ENCODE assay signal across 1 cellular context in the genomic region with DNA sequence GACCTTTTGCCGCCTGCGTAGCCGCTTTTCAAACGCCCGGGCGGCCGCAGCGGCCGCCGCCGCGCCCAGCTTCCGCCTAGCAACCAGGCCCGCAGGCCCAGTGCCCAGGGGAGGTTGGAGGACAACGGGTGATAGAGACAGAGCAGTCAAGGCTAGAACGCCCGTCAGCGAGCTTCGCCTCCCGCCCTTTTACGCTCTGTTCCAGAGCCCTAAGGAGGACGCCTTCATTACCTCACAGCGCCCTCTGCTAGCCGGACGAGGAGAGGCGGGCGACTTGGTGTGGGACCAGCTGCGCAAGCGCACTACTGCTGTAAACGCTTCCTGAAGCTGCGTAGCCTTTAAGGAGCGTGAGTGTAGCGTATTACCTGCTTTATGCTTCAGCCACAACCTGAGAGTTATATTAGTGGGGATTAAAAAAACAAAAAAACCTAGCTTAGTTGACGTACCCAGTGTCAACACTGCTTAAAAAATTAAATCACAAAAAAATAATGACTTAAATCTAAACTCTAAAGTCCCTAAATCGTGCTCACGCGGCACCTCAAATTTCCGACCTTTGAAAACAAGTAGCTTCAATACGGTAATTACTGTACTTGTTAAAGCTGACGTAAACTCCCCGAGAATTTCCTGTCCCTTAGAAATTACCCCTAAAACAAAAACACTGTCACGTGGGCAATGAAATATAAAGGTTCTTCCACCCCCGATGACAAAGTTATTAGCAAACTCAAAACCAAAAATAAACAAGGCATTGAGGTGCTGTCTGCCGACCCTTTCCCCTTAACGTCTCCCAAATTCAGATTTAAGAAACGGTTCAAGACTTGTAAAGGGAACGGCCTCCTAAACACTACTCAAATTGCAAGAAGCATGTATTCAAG.
A peak's percentile ranks its signal among the peaks of the same experiment; 100 is the strongest.
TF ChIP-seq lines count a peak whose summit lies in the region.

A gene (minus strand): TSS at position 126 of the 872 bp plus-strand sequence. CDS start 405 bp downstream, outside the sequence.

TF ChIP-seq in K562, 482 proteins besides CTCF, POLR2A, EP300 and RAD21 (continued from another document):
- TF ChIP-seq, protein P1, sequence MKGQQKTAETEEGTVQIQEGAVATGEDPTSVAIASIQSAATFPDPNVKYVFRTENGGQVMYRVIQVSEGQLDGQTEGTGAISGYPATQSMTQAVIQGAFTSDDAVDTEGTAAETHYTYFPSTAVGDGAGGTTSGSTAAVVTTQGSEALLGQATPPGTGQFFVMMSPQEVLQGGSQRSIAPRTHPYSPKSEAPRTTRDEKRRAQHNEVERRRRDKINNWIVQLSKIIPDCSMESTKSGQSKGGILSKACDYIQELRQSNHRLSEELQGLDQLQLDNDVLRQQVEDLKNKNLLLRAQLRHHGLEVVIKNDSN (CRISPR knock-in tag; IDR thresholded peaks at IDR 0.05): peak; percentile 74
- TF ChIP-seq ASH1L (IDR thresholded peaks at IDR 0.05; ENCODE audit: borderline replicate concordance, low read depth, partially characterized antibody) (peak; percentile 33), NBN (IDR thresholded peaks at IDR 0.05; ENCODE audit: low read depth) (peak; percentile 70; the same call in 1 of the 2 replicates), NFRKB (IDR thresholded peaks at IDR 0.05; ENCODE audit: low read depth) (0 out of 2 replicates have a peak, but pooled peaks have one; percentile 59), GTF2A2 (tag; IDR thresholded peaks at IDR 0.05) (no peak), GATAD2A (IDR thresholded peaks at IDR 0.05) (no peak), POLR2G (IDR thresholded peaks at IDR 0.05; ENCODE audit: low read depth, low read length) (peak; percentile 98), POLR2AphosphoS5 (IDR thresholded peaks at IDR 0.05; ENCODE audit: control insufficient read depth, insufficient read depth, low read depth, low read length) (peak; percentile 84), HMGN3 (IDR thresholded peaks at IDR 0.05; ENCODE audit: borderline replicate concordance, extremely low read depth, insufficient read length, low read depth, low read length) (peak; percentile 86), MEF2D (tag; conservative IDR thresholded peaks at IDR 0.05; ENCODE audit: low read depth) (no peak), POU5F1 (IDR thresholded peaks at IDR 0.05; ENCODE audit: borderline replicate concordance, low read depth, low read length, partially characterized antibody) (peak; percentile 36), KAT7 (CRISPR knock-in tag; IDR thresholded peaks at IDR 0.05; ENCODE audit: borderline replicate concordance) (0 out of 2 replicates have a peak, but pooled peaks have one; percentile 64), HNRNPL (IDR thresholded peaks at IDR 0.05; ENCODE audit: low read depth, low read length) (peak; percentile 59; the same call in 1 of the 2 replicates), POLR2H (tag; IDR thresholded peaks at IDR 0.05; ENCODE audit: low read depth) (peak; percentile 85)
- TF ChIP-seq, protein P2, sequence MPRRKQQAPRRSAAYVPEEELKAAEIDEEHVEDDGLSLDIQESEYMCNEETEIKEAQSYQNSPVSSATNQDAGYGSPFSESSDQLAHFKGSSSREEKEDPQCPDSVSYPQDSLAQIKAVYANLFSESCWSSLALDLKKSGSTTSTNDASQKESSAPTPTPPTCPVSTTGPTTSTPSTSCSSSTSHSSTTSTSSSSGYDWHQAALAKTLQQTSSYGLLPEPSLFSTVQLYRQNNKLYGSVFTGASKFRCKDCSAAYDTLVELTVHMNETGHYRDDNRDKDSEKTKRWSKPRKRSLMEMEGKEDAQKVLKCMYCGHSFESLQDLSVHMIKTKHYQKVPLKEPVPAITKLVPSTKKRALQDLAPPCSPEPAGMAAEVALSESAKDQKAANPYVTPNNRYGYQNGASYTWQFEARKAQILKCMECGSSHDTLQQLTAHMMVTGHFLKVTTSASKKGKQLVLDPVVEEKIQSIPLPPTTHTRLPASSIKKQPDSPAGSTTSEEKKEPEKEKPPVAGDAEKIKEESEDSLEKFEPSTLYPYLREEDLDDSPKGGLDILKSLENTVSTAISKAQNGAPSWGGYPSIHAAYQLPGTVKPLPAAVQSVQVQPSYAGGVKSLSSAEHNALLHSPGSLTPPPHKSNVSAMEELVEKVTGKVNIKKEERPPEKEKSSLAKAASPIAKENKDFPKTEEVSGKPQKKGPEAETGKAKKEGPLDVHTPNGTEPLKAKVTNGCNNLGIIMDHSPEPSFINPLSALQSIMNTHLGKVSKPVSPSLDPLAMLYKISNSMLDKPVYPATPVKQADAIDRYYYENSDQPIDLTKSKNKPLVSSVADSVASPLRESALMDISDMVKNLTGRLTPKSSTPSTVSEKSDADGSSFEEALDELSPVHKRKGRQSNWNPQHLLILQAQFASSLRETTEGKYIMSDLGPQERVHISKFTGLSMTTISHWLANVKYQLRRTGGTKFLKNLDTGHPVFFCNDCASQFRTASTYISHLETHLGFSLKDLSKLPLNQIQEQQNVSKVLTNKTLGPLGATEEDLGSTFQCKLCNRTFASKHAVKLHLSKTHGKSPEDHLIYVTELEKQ (CRISPR knock-in tag; IDR thresholded peaks at IDR 0.05): no peak
- TF ChIP-seq, protein P3, sequence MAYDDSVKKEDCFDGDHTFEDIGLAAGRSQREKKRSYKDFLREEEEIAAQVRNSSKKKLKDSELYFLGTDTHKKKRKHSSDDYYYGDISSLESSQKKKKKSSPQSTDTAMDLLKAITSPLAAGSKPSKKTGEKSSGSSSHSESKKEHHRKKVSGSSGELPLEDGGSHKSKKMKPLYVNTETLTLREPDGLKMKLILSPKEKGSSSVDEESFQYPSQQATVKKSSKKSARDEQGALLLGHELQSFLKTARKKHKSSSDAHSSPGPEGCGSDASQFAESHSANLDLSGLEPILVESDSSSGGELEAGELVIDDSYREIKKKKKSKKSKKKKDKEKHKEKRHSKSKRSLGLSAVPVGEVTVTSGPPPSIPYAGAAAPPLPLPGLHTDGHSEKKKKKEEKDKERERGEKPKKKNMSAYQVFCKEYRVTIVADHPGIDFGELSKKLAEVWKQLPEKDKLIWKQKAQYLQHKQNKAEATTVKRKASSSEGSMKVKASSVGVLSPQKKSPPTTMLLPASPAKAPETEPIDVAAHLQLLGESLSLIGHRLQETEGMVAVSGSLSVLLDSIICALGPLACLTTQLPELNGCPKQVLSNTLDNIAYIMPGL (CRISPR knock-in tag; IDR thresholded peaks at IDR 0.05): 0 out of 2 replicates have a peak, but pooled peaks have one; percentile 12
- TF ChIP-seq, protein P4, sequence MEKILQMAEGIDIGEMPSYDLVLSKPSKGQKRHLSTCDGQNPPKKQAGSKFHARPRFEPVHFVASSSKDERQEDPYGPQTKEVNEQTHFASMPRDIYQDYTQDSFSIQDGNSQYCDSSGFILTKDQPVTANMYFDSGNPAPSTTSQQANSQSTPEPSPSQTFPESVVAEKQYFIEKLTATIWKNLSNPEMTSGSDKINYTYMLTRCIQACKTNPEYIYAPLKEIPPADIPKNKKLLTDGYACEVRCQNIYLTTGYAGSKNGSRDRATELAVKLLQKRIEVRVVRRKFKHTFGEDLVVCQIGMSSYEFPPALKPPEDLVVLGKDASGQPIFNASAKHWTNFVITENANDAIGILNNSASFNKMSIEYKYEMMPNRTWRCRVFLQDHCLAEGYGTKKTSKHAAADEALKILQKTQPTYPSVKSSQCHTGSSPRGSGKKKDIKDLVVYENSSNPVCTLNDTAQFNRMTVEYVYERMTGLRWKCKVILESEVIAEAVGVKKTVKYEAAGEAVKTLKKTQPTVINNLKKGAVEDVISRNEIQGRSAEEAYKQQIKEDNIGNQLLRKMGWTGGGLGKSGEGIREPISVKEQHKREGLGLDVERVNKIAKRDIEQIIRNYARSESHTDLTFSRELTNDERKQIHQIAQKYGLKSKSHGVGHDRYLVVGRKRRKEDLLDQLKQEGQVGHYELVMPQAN (IDR thresholded peaks at IDR 0.05; ENCODE audit: borderline replicate concordance): peak; percentile 30; the same call in 1 of the 2 replicates
- TF ChIP-seq, protein P5, sequence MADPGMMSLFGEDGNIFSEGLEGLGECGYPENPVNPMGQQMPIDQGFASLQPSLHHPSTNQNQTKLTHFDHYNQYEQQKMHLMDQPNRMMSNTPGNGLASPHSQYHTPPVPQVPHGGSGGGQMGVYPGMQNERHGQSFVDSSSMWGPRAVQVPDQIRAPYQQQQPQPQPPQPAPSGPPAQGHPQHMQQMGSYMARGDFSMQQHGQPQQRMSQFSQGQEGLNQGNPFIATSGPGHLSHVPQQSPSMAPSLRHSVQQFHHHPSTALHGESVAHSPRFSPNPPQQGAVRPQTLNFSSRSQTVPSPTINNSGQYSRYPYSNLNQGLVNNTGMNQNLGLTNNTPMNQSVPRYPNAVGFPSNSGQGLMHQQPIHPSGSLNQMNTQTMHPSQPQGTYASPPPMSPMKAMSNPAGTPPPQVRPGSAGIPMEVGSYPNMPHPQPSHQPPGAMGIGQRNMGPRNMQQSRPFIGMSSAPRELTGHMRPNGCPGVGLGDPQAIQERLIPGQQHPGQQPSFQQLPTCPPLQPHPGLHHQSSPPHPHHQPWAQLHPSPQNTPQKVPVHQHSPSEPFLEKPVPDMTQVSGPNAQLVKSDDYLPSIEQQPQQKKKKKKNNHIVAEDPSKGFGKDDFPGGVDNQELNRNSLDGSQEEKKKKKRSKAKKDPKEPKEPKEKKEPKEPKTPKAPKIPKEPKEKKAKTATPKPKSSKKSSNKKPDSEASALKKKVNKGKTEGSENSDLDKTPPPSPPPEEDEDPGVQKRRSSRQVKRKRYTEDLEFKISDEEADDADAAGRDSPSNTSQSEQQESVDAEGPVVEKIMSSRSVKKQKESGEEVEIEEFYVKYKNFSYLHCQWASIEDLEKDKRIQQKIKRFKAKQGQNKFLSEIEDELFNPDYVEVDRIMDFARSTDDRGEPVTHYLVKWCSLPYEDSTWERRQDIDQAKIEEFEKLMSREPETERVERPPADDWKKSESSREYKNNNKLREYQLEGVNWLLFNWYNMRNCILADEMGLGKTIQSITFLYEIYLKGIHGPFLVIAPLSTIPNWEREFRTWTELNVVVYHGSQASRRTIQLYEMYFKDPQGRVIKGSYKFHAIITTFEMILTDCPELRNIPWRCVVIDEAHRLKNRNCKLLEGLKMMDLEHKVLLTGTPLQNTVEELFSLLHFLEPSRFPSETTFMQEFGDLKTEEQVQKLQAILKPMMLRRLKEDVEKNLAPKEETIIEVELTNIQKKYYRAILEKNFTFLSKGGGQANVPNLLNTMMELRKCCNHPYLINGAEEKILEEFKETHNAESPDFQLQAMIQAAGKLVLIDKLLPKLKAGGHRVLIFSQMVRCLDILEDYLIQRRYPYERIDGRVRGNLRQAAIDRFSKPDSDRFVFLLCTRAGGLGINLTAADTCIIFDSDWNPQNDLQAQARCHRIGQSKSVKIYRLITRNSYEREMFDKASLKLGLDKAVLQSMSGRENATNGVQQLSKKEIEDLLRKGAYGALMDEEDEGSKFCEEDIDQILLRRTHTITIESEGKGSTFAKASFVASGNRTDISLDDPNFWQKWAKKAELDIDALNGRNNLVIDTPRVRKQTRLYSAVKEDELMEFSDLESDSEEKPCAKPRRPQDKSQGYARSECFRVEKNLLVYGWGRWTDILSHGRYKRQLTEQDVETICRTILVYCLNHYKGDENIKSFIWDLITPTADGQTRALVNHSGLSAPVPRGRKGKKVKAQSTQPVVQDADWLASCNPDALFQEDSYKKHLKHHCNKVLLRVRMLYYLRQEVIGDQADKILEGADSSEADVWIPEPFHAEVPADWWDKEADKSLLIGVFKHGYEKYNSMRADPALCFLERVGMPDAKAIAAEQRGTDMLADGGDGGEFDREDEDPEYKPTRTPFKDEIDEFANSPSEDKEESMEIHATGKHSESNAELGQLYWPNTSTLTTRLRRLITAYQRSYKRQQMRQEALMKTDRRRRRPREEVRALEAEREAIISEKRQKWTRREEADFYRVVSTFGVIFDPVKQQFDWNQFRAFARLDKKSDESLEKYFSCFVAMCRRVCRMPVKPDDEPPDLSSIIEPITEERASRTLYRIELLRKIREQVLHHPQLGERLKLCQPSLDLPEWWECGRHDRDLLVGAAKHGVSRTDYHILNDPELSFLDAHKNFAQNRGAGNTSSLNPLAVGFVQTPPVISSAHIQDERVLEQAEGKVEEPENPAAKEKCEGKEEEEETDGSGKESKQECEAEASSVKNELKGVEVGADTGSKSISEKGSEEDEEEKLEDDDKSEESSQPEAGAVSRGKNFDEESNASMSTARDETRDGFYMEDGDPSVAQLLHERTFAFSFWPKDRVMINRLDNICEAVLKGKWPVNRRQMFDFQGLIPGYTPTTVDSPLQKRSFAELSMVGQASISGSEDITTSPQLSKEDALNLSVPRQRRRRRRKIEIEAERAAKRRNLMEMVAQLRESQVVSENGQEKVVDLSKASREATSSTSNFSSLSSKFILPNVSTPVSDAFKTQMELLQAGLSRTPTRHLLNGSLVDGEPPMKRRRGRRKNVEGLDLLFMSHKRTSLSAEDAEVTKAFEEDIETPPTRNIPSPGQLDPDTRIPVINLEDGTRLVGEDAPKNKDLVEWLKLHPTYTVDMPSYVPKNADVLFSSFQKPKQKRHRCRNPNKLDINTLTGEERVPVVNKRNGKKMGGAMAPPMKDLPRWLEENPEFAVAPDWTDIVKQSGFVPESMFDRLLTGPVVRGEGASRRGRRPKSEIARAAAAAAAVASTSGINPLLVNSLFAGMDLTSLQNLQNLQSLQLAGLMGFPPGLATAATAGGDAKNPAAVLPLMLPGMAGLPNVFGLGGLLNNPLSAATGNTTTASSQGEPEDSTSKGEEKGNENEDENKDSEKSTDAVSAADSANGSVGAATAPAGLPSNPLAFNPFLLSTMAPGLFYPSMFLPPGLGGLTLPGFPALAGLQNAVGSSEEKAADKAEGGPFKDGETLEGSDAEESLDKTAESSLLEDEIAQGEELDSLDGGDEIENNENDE (IDR thresholded peaks at IDR 0.05; ENCODE audit: low read depth, low read length): peak; percentile 91
- TF ChIP-seq, protein P6, sequence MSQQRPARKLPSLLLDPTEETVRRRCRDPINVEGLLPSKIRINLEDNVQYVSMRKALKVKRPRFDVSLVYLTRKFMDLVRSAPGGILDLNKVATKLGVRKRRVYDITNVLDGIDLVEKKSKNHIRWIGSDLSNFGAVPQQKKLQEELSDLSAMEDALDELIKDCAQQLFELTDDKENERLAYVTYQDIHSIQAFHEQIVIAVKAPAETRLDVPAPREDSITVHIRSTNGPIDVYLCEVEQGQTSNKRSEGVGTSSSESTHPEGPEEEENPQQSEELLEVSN (IDR thresholded peaks at IDR 0.05; ENCODE audit: borderline replicate concordance in 1 of 2, extremely low read depth in 1 of 2, insufficient read depth in 1 of 2, insufficient read length in 1 of 2, low read depth in 1 of 2, low read length in 1 of 2, poor library complexity in 1 of 2, severe bottlenecking in 1 of 2): peak; percentile 86 to 87
TF ChIP-seq in K562: peak in this region for 154.
